8 cellular contexts compared by ENCODE assay signal in genomic region chr20:63626424-63627128, GRCh38. TPM values are rescaled to one million over a fixed set of nuclear protein-coding genes. Genes with fewer than 3 reads are reported as not detected.
DNase-seq lines count a peak whose midpoint lies in the region; ATAC-seq and TF ChIP-seq lines count a peak whose summit lies in the region.

Gene GMEB2 (minus strand): TSS chr20:63627101. CDS start chr20:63619397, 7,704 bp downstream.

- TF ChIP-seq CTCF in RWPE2 (IDR thresholded peaks at IDR 0.05; ENCODE audit: poor library complexity, severe bottlenecking) (no peak), parathyroid adenoma (IDR thresholded peaks at IDR 0.05) (no peak)

- H3K36me3 ChIP-seq in HUES6 (ENCODE audit: control insufficient read depth, insufficient read depth, low read length) (no peaks in the 10 kb centered on the region), RWPE2 (ENCODE audit: low read depth) (peaks cover 11% of the 10 kb centered on the region; the same call in 1 of the 2 replicates), parathyroid adenoma (ENCODE audit: control insufficient read depth, insufficient read depth, low read length) (no peaks in the 10 kb centered on the region)

- peaks cover 9% of the 10 kb centered on the region; the same call in 1 of the 2 replicates for H3K4me1 ChIP-seq in HUES6 (ENCODE audit: control insufficient read depth, insufficient read depth, low read length)
- H3K4me1 ChIP-seq in RWPE2 (ENCODE audit: insufficient read depth, poor library complexity, severe bottlenecking), result peaks cover 6% of the 10 kb centered on the region
- peaks cover 6% of the 10 kb centered on the region for H3K4me1 ChIP-seq in parathyroid adenoma

- H3K9me3 ChIP-seq in HUES6 (ENCODE audit: control insufficient read depth, insufficient read depth, low read depth, low read length), result no peaks in the 10 kb centered on the region
- H3K9me3 ChIP-seq in RWPE2 (ENCODE audit: severe bottlenecking), result no peaks in the 10 kb centered on the region
- H3K9me3 ChIP-seq in parathyroid adenoma (ENCODE audit: control insufficient read depth, low read length), result no peaks in the 10 kb centered on the region

- peak within 1 kb of the TSS; percentile 96 for H3K27ac ChIP-seq in HUES6 (ENCODE audit: low read depth, low read length)
- peak within 1 kb of the TSS; percentile 84 for H3K27ac ChIP-seq in RWPE2 (ENCODE audit: poor library complexity, severe bottlenecking)
- peak within 1 kb of the TSS; percentile 89 for H3K27ac ChIP-seq in parathyroid adenoma

- DNase-seq in DMS114 treated with DMSO at 0.1 percent for 48 hours (lab: John Stamatoyannopoulos, UW; ENCODE audit: unreplicated experiment) (peak; percentile 23), RWPE2 (ENCODE audit: low spot score) (peak; percentile 90), Right ventricle myocardium inferior (ENCODE audit: missing footprints) (peak; percentile 90)
- peak; percentile 78 for DNase-seq in activated naive CD4-positive, alpha-beta T cell treated with anti-CD3 and anti-CD28 coated beads, Interleukin-2, amount 50 U/mL, for 16 hours

- H3K4me3 ChIP-seq in HUES6 (ENCODE audit: low read depth, low read length) (peak within 1 kb of the TSS; percentile 98), RWPE2 (ENCODE audit: severe bottlenecking) (peak within 1 kb of the TSS; percentile 76), parathyroid adenoma (ENCODE audit: low read depth, low read length) (peak within 1 kb of the TSS; percentile 87)

- peak within 1 kb of the TSS; percentile 94 for H3K9ac ChIP-seq in HUES6 (ENCODE audit: low read length)
- H3K9ac ChIP-seq in parathyroid adenoma, result peak within 1 kb of the TSS; percentile 76

- H3K4me2 ChIP-seq in parathyroid adenoma (ENCODE audit: low read length), result peak within 1 kb of the TSS; percentile 94

- H3K27me3 ChIP-seq in HUES6 (ENCODE audit: control insufficient read depth, insufficient read depth, low read length) (no peaks in the 10 kb centered on the region), RWPE2 (ENCODE audit: insufficient read depth, poor library complexity, severe bottlenecking) (no peaks in the 10 kb centered on the region), parathyroid adenoma (ENCODE audit: control insufficient read depth, insufficient read depth, low read length) (no peaks in the 10 kb centered on the region)

- intact Hi-C loops in Right ventricle myocardium inferior (cut with DNase I), result loop anchor here (1.0 to 5.0 kb wide), 2 partner anchors 32 to 346 kb away; partner anchors contain the start of gene RTEL1

- peak; percentile 41 for ATAC-seq in GM21390 (IDR thresholded peaks at IDR 0.05; ENCODE audit: unreplicated experiment)
- peak; percentile 11 for ATAC-seq in RWPE2 (ENCODE audit: low read depth)
- ATAC-seq in Right ventricle myocardium inferior, result peak; percentile 51
- ATAC-seq in HG03378 (IDR thresholded peaks at IDR 0.05; ENCODE audit: unreplicated experiment), result no peak

- H3K79me2 ChIP-seq in parathyroid adenoma, result peaks cover 8% of the 10 kb centered on the region

- peak within 1 kb of the TSS; percentile 96 for H2AFZ ChIP-seq in parathyroid adenoma

RNA-seq across cellular contexts. Expression of gene GMEB2, which starts in this region (rescaled TPM):
- 6.1 TPM for total RNA-seq in Right ventricle myocardium inferior

Comparison
In these comparisons a context has a peak if more than half of its experiments do, and no peak if none do; other contexts are left out.
1. DNase-seq: peak in every context shown above with its lines; median percentile 90 in RWPE2; 90 in Right ventricle myocardium inferior; 78 in activated naive CD4-positive, alpha-beta T cell treated with anti-CD3 and anti-CD28 coated beads, Interleukin-2, amount 50 U/mL, for 16 hours; 23 in DMS114 treated with DMSO at 0.1 percent for 48 hours.